In genomic region chr3:95212117-95212516, GRCh38 we compare ENCODE assay signal across 22 cellular contexts.
"Had no signal": no experiment of that assay in that cellular context is flagged by ENCODE, and none has a peak within 500 bp of the region (broad histone marks: within the 10 kb centered on the region; RNA-seq: fewer than 3 reads in every experiment).

No MANE protein-coding gene starts in this region.

- ATAC-seq: effector memory CD8-positive, alpha-beta T cell; gastrocnemius medialis; heart right ventricle; left cardiac atrium; left lung; left ventricle myocardium superior; lower lobe of right lung; naive thymus-derived CD4-positive, alpha-beta T cell; natural killer cell had no signal

- H3K9me3 ChIP-seq: colonic mucosa, esophagus squamous epithelium, gastrocnemius medialis had no signal

- H3K4me3 ChIP-seq: colonic mucosa, esophagus squamous epithelium, gastrocnemius medialis, heart right ventricle, left lung, lower lobe of right lung had no signal

- H3K4me3 Mint-ChIP-seq: dendritic cell treated with granulocyte-macrophage colony-stimulating factor and Interleukin-4, amounts not matched to agents 40 ng/mL and 50 ng/mL, for 4 days; effector memory CD8-positive, alpha-beta T cell; endodermal cell; naive thymus-derived CD4-positive, alpha-beta T cell; natural killer cell had no signal

- H3K27ac ChIP-seq: colonic mucosa, esophagus squamous epithelium, gastrocnemius medialis, heart right ventricle, left lung, lower lobe of right lung had no signal

- H3K27me3 ChIP-seq: colonic mucosa, esophagus squamous epithelium, gastrocnemius medialis, heart right ventricle, left lung had no signal

- H3K27me3 Mint-ChIP-seq: dendritic cell treated with granulocyte-macrophage colony-stimulating factor and Interleukin-4, amounts not matched to agents 40 ng/mL and 50 ng/mL, for 4 days; effector memory CD8-positive, alpha-beta T cell; naive thymus-derived CD4-positive, alpha-beta T cell had no signal

- H3K4me1 Mint-ChIP-seq: endodermal cell; naive thymus-derived CD4-positive, alpha-beta T cell; natural killer cell had no signal

- DNase-seq: colonic mucosa; cortex of kidney; effector CD8-positive, alpha-beta T cell; effector memory CD8-positive, alpha-beta T cell; endodermal cell; esophagus squamous epithelium; foreskin fibroblast; foreskin melanocyte; gastrocnemius medialis; glutamatergic neuron; head of caudate nucleus; heart right ventricle; hippocampal formation; left cardiac atrium; left lung; left ventricle myocardium superior; lower lobe of right lung; mesenchymal stem cell; midbrain; naive thymus-derived CD4-positive, alpha-beta T cell; natural killer cell had no signal

- H3K36me3 ChIP-seq: colonic mucosa, esophagus squamous epithelium, gastrocnemius medialis, heart right ventricle, left lung, lower lobe of right lung had no signal

- H3K36me3 Mint-ChIP-seq: naive thymus-derived CD4-positive, alpha-beta T cell had no signal

- H3K27ac Mint-ChIP-seq: dendritic cell treated with granulocyte-macrophage colony-stimulating factor and Interleukin-4, amounts not matched to agents 40 ng/mL and 50 ng/mL, for 4 days; effector memory CD8-positive, alpha-beta T cell; endodermal cell; naive thymus-derived CD4-positive, alpha-beta T cell; natural killer cell had no signal
